32 cellular contexts compared by ENCODE assay signal in genomic region chr19:58434217-58434616, GRCh38. TPM values are rescaled to one million over a fixed set of nuclear protein-coding genes. Genes with fewer than 3 reads are reported as not detected.
DNase-seq lines count a peak whose midpoint lies in the region; FAIRE-seq lines count a peak whose summit lies in the region.
"Had no signal": no experiment of that assay in that cellular context is flagged by ENCODE, and none has a peak within 500 bp of the region (broad histone marks: within the 10 kb centered on the region; RNA-seq: fewer than 3 reads in every experiment).

No MANE protein-coding gene starts in this region.

- no peak for FAIRE-seq in urothelium cell line (lab: Jason Lieb, UNC)
- FAIRE-seq: frontal cortex had no signal

- DNase-seq in amniotic epithelial cell (ENCODE audit: low read depth) (peak; percentile 58), fibroblast of peridontal ligament (ENCODE audit: extremely low read depth) (peak; percentile 15), urothelium cell line (ENCODE audit: low spot score) (no peak), NCI-H69 (lab: John Stamatoyannopoulos, UW) (no peak)
- no peak for DNase-seq in activated CD4-positive, alpha-beta memory T cell treated with anti-CD3 and anti-CD28 coated beads for 36 hours
- DNase-seq: activated CD4-positive, alpha-beta T cell treated with anti-CD3 and anti-CD28 coated beads, Interleukin-2, amount 50 U/mL, for 48 hours; body of pancreas; Calu3; cerebellar nuclear complex; DMS79 treated with DMSO at 0.1 percent for 48 hours; effector CD4-positive, alpha-beta T cell; GF-D8; H9; immature natural killer cell; left lung; MG63; natural killer cell; NCI-H2081; NCI-H345; NCI-H748 treated with DMSO at 0.1 percent for 48 hours; occipital lobe; RPMI8226; stimulated activated CD4-positive, alpha-beta T cell treated with anti-CD3 and anti-CD28 coated beads, Interleukin-12 subunit alpha, Interleukin-12 subunit beta, amount 100 ng/mL, for 4 hours; stimulated activated CD4-positive, alpha-beta T cell treated with anti-CD3 and anti-CD28 coated beads, Interleukin-4, amount 100 ng/mL, for 1 hour; T-cell had no signal

- CTCF ChIA-PET in activated CD4-positive, alpha-beta memory T cell treated with anti-CD3 and anti-CD28 coated beads for 36 hours (lab: Charles Lee) = no interaction called here

- H3K36me3 ChIP-seq in HUES64 (ENCODE audit: insufficient read depth, low read length) (peaks cover 49% of the 10 kb centered on the region), skeletal muscle tissue (ENCODE audit: control insufficient read depth in 3 of 3, insufficient read depth in 3 of 3, low read length in 3 of 3) (peaks cover 63 to 65% (median 63%) of the 10 kb centered on the region in 3 donors)

- H3K9me3 Mint-ChIP-seq in activated CD4-positive, alpha-beta memory T cell treated with anti-CD3 and anti-CD28 coated beads for 36 hours = peaks cover 90% of the 10 kb centered on the region

- H3K9ac ChIP-seq in HUES64 (ENCODE audit: low read depth, low read length) (no peak overlapping the region), skeletal muscle tissue (ENCODE audit: low read depth in 1 of 3, low read length in 3 of 3) (no peak overlapping the region)

- peaks cover 90% of the 10 kb centered on the region for H3K36me3 Mint-ChIP-seq in activated CD4-positive, alpha-beta memory T cell treated with anti-CD3 and anti-CD28 coated beads for 36 hours

- no peaks in the 10 kb centered on the region for H3K4me1 ChIP-seq in HUES64 (ENCODE audit: insufficient read depth, low read length)
- peaks cover 2 to 5% (median 4%) of the 10 kb centered on the region in 3 donors for H3K4me1 ChIP-seq in skeletal muscle tissue (ENCODE audit: control insufficient read depth in 3 of 3, insufficient read depth in 3 of 3, low read length in 3 of 3)

- H3K4me3 Mint-ChIP-seq in activated CD4-positive, alpha-beta memory T cell treated with anti-CD3 and anti-CD28 coated beads for 36 hours = no peak overlapping the region
- H3K4me3 Mint-ChIP-seq: H9, immature natural killer cell, natural killer cell, T-cell had no signal

- H3K27me3 Mint-ChIP-seq in activated CD4-positive, alpha-beta memory T cell treated with anti-CD3 and anti-CD28 coated beads for 36 hours = no peaks in the 10 kb centered on the region
- H3K27me3 Mint-ChIP-seq: T-cell had no signal

- POLR2A ChIA-PET in activated CD4-positive, alpha-beta memory T cell treated with anti-CD3 and anti-CD28 coated beads for 36 hours (lab: Charles Lee) = no interaction called here

- peaks cover 13% of the 10 kb centered on the region for H3K4me1 Mint-ChIP-seq in activated CD4-positive, alpha-beta memory T cell treated with anti-CD3 and anti-CD28 coated beads for 36 hours (ENCODE audit: low read depth)

- H3K4me3 ChIP-seq in HUES64 (ENCODE audit: low read length) (0 out of 2 replicates have a peak overlapping the region, but pooled peaks have one; percentile 15), skeletal muscle tissue (ENCODE audit: low read length in 3 of 3) (peak overlapping the region; percentile 1 to 8 (median 8))
- H3K4me3 ChIP-seq: body of pancreas, left lung, MG63, SJSA1 had no signal

- H3K27ac ChIP-seq in HUES64 (ENCODE audit: low read depth, low read length) (no peak overlapping the region), skeletal muscle tissue (ENCODE audit: low read depth, low read length) (no peak overlapping the region)
- H3K27ac ChIP-seq: body of pancreas, C4-2B, epithelial cell of prostate, left lung, SJSA1 had no signal

- WGBS in HUES64 = 100% methylated on average over 2 of the region's 2 CpGs

- H3K27me3 ChIP-seq in HUES64 (ENCODE audit: insufficient read depth, low read length) (no peaks in the 10 kb centered on the region), skeletal muscle tissue (ENCODE audit: control insufficient read depth in 3 of 3, insufficient read depth in 3 of 3, low read length in 3 of 3) (no peaks in the 10 kb centered on the region)
- H3K27me3 ChIP-seq: body of pancreas, left lung, MG63, SJSA1 had no signal

- peaks cover 81% of the 10 kb centered on the region for H3K9me3 ChIP-seq in HUES64 (ENCODE audit: insufficient read depth, low read depth, low read length)
- H3K9me3 ChIP-seq in skeletal muscle tissue (ENCODE audit: control insufficient read depth in 3 of 3, low read length in 3 of 3) = peaks cover 60 to 84% (median 73%) of the 10 kb centered on the region in 3 donors

- no peak overlapping the region for H3K27ac Mint-ChIP-seq in activated CD4-positive, alpha-beta memory T cell treated with anti-CD3 and anti-CD28 coated beads for 36 hours
- H3K27ac Mint-ChIP-seq: H9, natural killer cell, T-cell had no signal

- intact Hi-C loops in activated CD4-positive, alpha-beta memory T cell treated with anti-CD3 and anti-CD28 coated beads for 36 hours (cut with micrococcal nuclease) = no loop called here

RNA-seq across cellular contexts. Expression of gene ZNF132, which starts 5.7 kb away (rescaled TPM):
- 1.8 TPM for polyA plus RNA-seq in HUES64 (2013, experiment 1 of 2)
- polyA plus RNA-seq in HUES64 (2013, experiment 2 of 2) = 2.2 TPM
- total RNA-seq in skeletal muscle tissue = 9.9 TPM
- 1 to 10 TPM; 3.1 to 3.6 TPM for total RNA-seq in activated CD4-positive, alpha-beta memory T cell treated with anti-CD3 and anti-CD28 coated beads for 36 hours
- total RNA-seq: Calu3 had no signal

RNA-seq across cellular contexts. Expression of gene ZNF324B, which starts 17.2 kb away (rescaled TPM):
- 2.0 TPM for polyA plus RNA-seq in HUES64 (2013, experiment 1 of 2)
- 2.1 TPM for polyA plus RNA-seq in HUES64 (2013, experiment 2 of 2)
- total RNA-seq in skeletal muscle tissue = 5.7 TPM
- total RNA-seq in activated CD4-positive, alpha-beta memory T cell treated with anti-CD3 and anti-CD28 coated beads for 36 hours = 1 to 10 TPM; 7.7 to 7.8 TPM

RNA-seq across cellular contexts. Expression of gene ZNF584, which starts 25.8 kb away (rescaled TPM):
- polyA plus RNA-seq in HUES64 (2013, experiment 1 of 2) = 3.8 TPM
- 5.7 TPM for polyA plus RNA-seq in HUES64 (2013, experiment 2 of 2)
- 8.4 TPM for total RNA-seq in skeletal muscle tissue
- total RNA-seq in activated CD4-positive, alpha-beta memory T cell treated with anti-CD3 and anti-CD28 coated beads for 36 hours = 10 to 100 TPM in 1 of 2 experiments, 1 to 10 TPM in 1; 8.3 to 10.7 TPM

RNA-seq across cellular contexts. Expression of gene ZNF324, which starts 32.7 kb away (rescaled TPM):
- polyA plus RNA-seq in HUES64 (2013, experiment 1 of 2) = 4.4 TPM
- polyA plus RNA-seq in HUES64 (2013, experiment 2 of 2) = 3.7 TPM
- 9.9 TPM for total RNA-seq in skeletal muscle tissue
- 1 to 10 TPM; 7.0 to 8.3 TPM for total RNA-seq in activated CD4-positive, alpha-beta memory T cell treated with anti-CD3 and anti-CD28 coated beads for 36 hours

RNA-seq across cellular contexts. Expression of gene RNF225, which starts 38.8 kb away (rescaled TPM):
- not detected for polyA plus RNA-seq in HUES64 (2013, experiment 1 of 2)
- polyA plus RNA-seq in HUES64 (2013, experiment 2 of 2) = not detected
- not detected for total RNA-seq in skeletal muscle tissue
- total RNA-seq in activated CD4-positive, alpha-beta memory T cell treated with anti-CD3 and anti-CD28 coated beads for 36 hours = under 1 TPM; 0.21 to 0.31 TPM
- total RNA-seq: body of pancreas, frontal cortex, mesenteric fat pad, occipital lobe had no signal
- polyA plus RNA-seq: immature natural killer cell had no signal

Comparison
In these comparisons a context has a peak if more than half of its experiments do, and no peak if none do; other contexts are left out.
1. DNase-seq: peak in amniotic epithelial cell (single experiment) and fibroblast of peridontal ligament (single experiment); none in urothelium cell line (single experiment), activated CD4-positive, alpha-beta memory T cell treated with anti-CD3 and anti-CD28 coated beads for 36 hours (single experiment) and NCI-H69 (single experiment).